Comparison of ENCODE assay signal across 11 cellular contexts in the genomic region with DNA sequence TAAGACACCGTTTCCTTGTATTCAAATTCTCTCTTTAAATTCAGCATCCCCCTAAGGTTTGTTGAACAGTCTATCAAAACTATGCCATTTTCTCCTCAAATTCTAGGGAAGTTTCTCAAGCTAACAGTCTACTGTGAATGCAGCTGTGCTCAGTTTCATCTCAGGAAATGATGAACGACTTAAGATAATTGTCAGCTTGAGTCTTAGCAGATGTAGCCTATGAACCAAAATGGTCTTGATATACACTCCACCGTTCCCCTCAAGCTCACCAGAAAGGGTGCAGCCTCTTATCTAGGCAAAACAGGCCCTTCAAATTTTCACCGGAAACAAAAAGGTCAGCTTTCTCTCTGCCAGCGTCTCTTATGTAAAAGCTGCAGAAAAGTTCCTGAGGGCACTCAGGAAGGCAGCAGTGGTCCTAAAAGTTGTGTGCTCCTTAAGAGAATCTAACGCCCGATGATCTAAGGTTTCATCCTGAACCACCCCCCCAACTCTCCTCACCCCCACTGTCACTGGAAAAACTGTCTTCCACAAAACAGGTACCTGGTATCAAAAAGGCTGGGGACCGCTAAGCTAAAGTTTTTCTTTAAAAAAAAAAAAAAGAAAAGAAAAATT. TPM values are rescaled to one million over a fixed set of nuclear protein-coding genes. Genes with fewer than 3 reads are reported as not detected.
DNase-seq lines count a peak whose midpoint lies in the region; ATAC-seq and TF ChIP-seq lines count a peak whose summit lies in the region.
"Had no signal": no experiment of that assay in that cellular context is flagged by ENCODE, and none has a peak within 500 bp of the region (broad histone marks: within the 10 kb centered on the region; RNA-seq: fewer than 3 reads in every experiment).

No MANE protein-coding gene starts in this region.

- in situ Hi-C loops in IMR-90 (cut with MboI; ENCODE audit: low sequenced_read_pairs) = no loop called here

- no peak overlapping the region for H3K56ac ChIP-seq in IMR-90 (ENCODE audit: extremely low read depth, insufficient read depth, low read length)

- no peak overlapping the region for H3K18ac ChIP-seq in IMR-90 (ENCODE audit: low read depth, low read length)

- no peak overlapping the region for H4K5ac ChIP-seq in IMR-90 (ENCODE audit: low read depth, low read length)

- H3K9ac ChIP-seq in IMR-90 (ENCODE audit: low read depth, low read length) = peak overlapping the region; percentile 38; the same call in 1 of the 2 replicates

- 65% methylated on average over 4 of the region's 8 CpGs; no CpG with 5 or more reads in 1 of the 2 experiments for WGBS in IMR-90 (ENCODE audit: extremely low coverage in 2 of 2, insufficient read length in 1 of 2), 2 experiments

- H3K27ac Mint-ChIP-seq in CD4-positive, alpha-beta memory T cell = peak overlapping the region; percentile 35 to 98 (median 82)
- H3K27ac Mint-ChIP-seq in activated CD8-positive, alpha-beta T cell treated with anti-CD3 and anti-CD28 coated beads, Interleukin-2, amount 10 ng/mL, durations not matched to agents 7 days and 5 days = peak overlapping the region; percentile 72

- TF ChIP-seq POLR2A in IMR-90 (IDR thresholded peaks at IDR 0.05; ENCODE audit: low read depth, low read length) = no peak

- peaks cover 28 to 60% (median 42%) of the 10 kb centered on the region in 4 donors for H3K4me1 Mint-ChIP-seq in CD4-positive, alpha-beta memory T cell
- peaks cover 56% of the 10 kb centered on the region for H3K4me1 Mint-ChIP-seq in activated CD8-positive, alpha-beta T cell treated with anti-CD3 and anti-CD28 coated beads, Interleukin-2, amount 10 ng/mL, durations not matched to agents 7 days and 5 days (ENCODE audit: low read depth)

- H3K9me1 ChIP-seq in IMR-90 (ENCODE audit: insufficient read depth, low read length) = no peaks in the 10 kb centered on the region; the same call in 1 of the 2 replicates

- H2AK5ac ChIP-seq in IMR-90 (ENCODE audit: low read depth, low read length) = peak overlapping the region; percentile 18; the same call in 1 of the 2 replicates

- intact Hi-C loops in CD4-positive, alpha-beta memory T cell (cut with micrococcal nuclease) = loop anchor here (1.0 to 5.0 kb wide), 2 partner anchors 9 to 1582 kb away; partner anchors contain the start of gene KAT6B
- intact Hi-C loops in IMR-90 (cut with micrococcal nuclease) = no loop called here
- intact Hi-C loops in upper lobe of right lung (cut with DNase I) = no loop called here

- no peak overlapping the region for H2BK20ac ChIP-seq in IMR-90 (ENCODE audit: low read depth, low read length)

- no peak overlapping the region for H2BK15ac ChIP-seq in IMR-90 (ENCODE audit: low read depth, low read length)

- no peak for ATAC-seq in IMR-90 (ENCODE audit: low read depth)
- ATAC-seq in activated CD8-positive, alpha-beta T cell treated with anti-CD3 and anti-CD28 coated beads, Interleukin-2, amount 10 ng/mL, durations not matched to agents 7 days and 5 days = no peak
- ATAC-seq in upper lobe of right lung = no peak

- no peak overlapping the region for H4K91ac ChIP-seq in IMR-90 (ENCODE audit: insufficient read depth, low read depth, low read length)

- peak overlapping the region in 7 of 8 donors; percentile 12 to 97 (median 57) for H3K4me3 Mint-ChIP-seq in CD4-positive, alpha-beta memory T cell
- peak overlapping the region; percentile 100 for H3K4me3 Mint-ChIP-seq in activated CD8-positive, alpha-beta T cell treated with anti-CD3 and anti-CD28 coated beads, Interleukin-2, amount 10 ng/mL, durations not matched to agents 7 days and 5 days

- H3K23ac ChIP-seq in IMR-90 (ENCODE audit: low read depth, low read length) = peak overlapping the region; percentile 81

- peaks cover 37% of the 10 kb centered on the region for H3K4me1 ChIP-seq in CD4-positive, alpha-beta memory T cell (ENCODE audit: insufficient read depth, low read length)
- H3K4me1 ChIP-seq in IMR-90 (ENCODE audit: control insufficient read depth, insufficient read depth, low read length) (peaks cover 7% of the 10 kb centered on the region), upper lobe of right lung (peaks cover 21% of the 10 kb centered on the region)

- peak overlapping the region; percentile 12 for H3K27ac ChIP-seq in CD4-positive, alpha-beta memory T cell (ENCODE audit: low read depth, low read length)
- H3K27ac ChIP-seq in IMR-90 (ENCODE audit: insufficient read depth, low read length) (no peak overlapping the region; the same call in 1 of the 2 replicates), upper lobe of right lung (no peak overlapping the region)
- H3K27ac ChIP-seq: esophagus muscularis mucosa had no signal

- CTCF ChIA-PET in CD4-positive, alpha-beta memory T cell (lab: Charles Lee; ENCODE audit: partially characterized antibody) = interaction anchor here (0.7 to 1.0 kb wide), 2 partner anchors 75 to 243 kb away, joined by 3 to 4 read pairs; no protein-coding TSS in a partner anchor
- CTCF ChIA-PET in IMR-90 (lab: Yijun Ruan, JAX) = interaction anchor here (0.6 kb wide), 1 partner anchor 319 kb away, joined by 3 read pairs; no protein-coding TSS in a partner anchor
- CTCF ChIA-PET in activated CD8-positive, alpha-beta T cell treated with anti-CD3 and anti-CD28 coated beads, Interleukin-2, amount 10 ng/mL, durations not matched to agents 7 days and 5 days (lab: Charles Lee) = interaction anchor here (0.6 to 1.5 kb wide), 3 partner anchors 11 to 641 kb away, joined by 3 to 5 read pairs (median 4); no protein-coding TSS in a partner anchor

- no peak overlapping the region for H2BK120ac ChIP-seq in IMR-90 (ENCODE audit: low read depth, low read length)

- peak overlapping the region; percentile 14 for H3K4me2 ChIP-seq in IMR-90 (ENCODE audit: low read depth, low read length)

- no TSS peak for BruUV-seq in IMR-90 (replicated peaks; lab: Mats Ljungman, UMichigan)

- no peaks in the 10 kb centered on the region for H3K9me3 Mint-ChIP-seq in CD4-positive, alpha-beta memory T cell
- no peaks in the 10 kb centered on the region for H3K9me3 Mint-ChIP-seq in activated CD8-positive, alpha-beta T cell treated with anti-CD3 and anti-CD28 coated beads, Interleukin-2, amount 10 ng/mL, durations not matched to agents 7 days and 5 days (ENCODE audit: insufficient read depth)

- TF ChIP-seq CTCF in IMR-90 (conservative IDR thresholded peaks at IDR 0.05; ENCODE audit: low read depth, low read length) (no peak), kidney epithelial cell (IDR thresholded peaks at IDR 0.05; ENCODE audit: insufficient read depth, low read length, poor library complexity, severe bottlenecking) (no peak), upper lobe of right lung (IDR thresholded peaks at IDR 0.05) (no peak)

- dilution Hi-C loops in IMR-90 (cut with HindIII; ENCODE audit: low sequenced_read_pairs, unreplicated experiment) = no loop called here

- H3K27me3 ChIP-seq in CD4-positive, alpha-beta memory T cell (ENCODE audit: insufficient read depth, low read length) = no peaks in the 10 kb centered on the region
- H3K27me3 ChIP-seq in IMR-90 (ENCODE audit: control insufficient read depth, insufficient read depth, low read length) (no peaks in the 10 kb centered on the region), kidney epithelial cell (ENCODE audit: control insufficient read depth, insufficient read depth, low read length) (no peaks in the 10 kb centered on the region), upper lobe of right lung (no peaks in the 10 kb centered on the region)
- H3K27me3 ChIP-seq: esophagus muscularis mucosa had no signal

- peak overlapping the region in 1 of 2 experiments; percentile 24; a peak in 1 of 4 replicates for H4K8ac ChIP-seq in IMR-90 (ENCODE audit: low read depth in 2 of 2, low read length in 2 of 2)

- H2AFZ ChIP-seq in IMR-90 (replicated peaks; ENCODE audit: low read length, poor library complexity) = no peak overlapping the region

- peaks cover 33% of the 10 kb centered on the region for H3K36me3 ChIP-seq in CD4-positive, alpha-beta memory T cell (ENCODE audit: insufficient read depth, low read length)
- H3K36me3 ChIP-seq in IMR-90 (ENCODE audit: control insufficient read depth, insufficient read depth, low read length) = peaks cover 19% of the 10 kb centered on the region
- H3K36me3 ChIP-seq in kidney epithelial cell (ENCODE audit: control insufficient read depth, insufficient read depth, low read length) = no peaks in the 10 kb centered on the region
- H3K36me3 ChIP-seq in upper lobe of right lung = peaks cover 68% of the 10 kb centered on the region

- no peaks in the 10 kb centered on the region for H4K20me1 ChIP-seq in IMR-90 (ENCODE audit: insufficient read depth, low read length)

- POLR2A ChIA-PET in CD4-positive, alpha-beta memory T cell (lab: Charles Lee; ENCODE audit: partially characterized antibody) = interaction anchor here (0.6 kb wide), 1 partner anchor 40 kb away, joined by 3 read pairs; no protein-coding TSS in a partner anchor
- POLR2A ChIA-PET in IMR-90 (lab: Charles Lee; ENCODE audit: unreplicated experiment) = interaction anchor here (0.6 kb wide), 1 partner anchor 149 kb away, joined by 3 read pairs; no protein-coding TSS in a partner anchor
- POLR2A ChIA-PET in activated CD8-positive, alpha-beta T cell treated with anti-CD3 and anti-CD28 coated beads, Interleukin-2, amount 10 ng/mL, durations not matched to agents 7 days and 5 days (lab: Charles Lee) = no interaction called here

- peaks cover 26 to 63% of the 10 kb centered on the region in 2 donors for H3K36me3 Mint-ChIP-seq in CD4-positive, alpha-beta memory T cell
- H3K36me3 Mint-ChIP-seq in activated CD8-positive, alpha-beta T cell treated with anti-CD3 and anti-CD28 coated beads, Interleukin-2, amount 10 ng/mL, durations not matched to agents 7 days and 5 days (ENCODE audit: low read depth) = peaks cover 77% of the 10 kb centered on the region

- no peak overlapping the region for H2AK9ac ChIP-seq in IMR-90 (replicated peaks; ENCODE audit: low read depth, low read length, poor library complexity)

- H3K79me1 ChIP-seq in IMR-90 (ENCODE audit: low read depth in 1 of 2, low read length in 2 of 2) = peaks cover 13 to 39% of the 10 kb centered on the region in 2 experiments; a peak in 3 of 4 replicates

- H3K14ac ChIP-seq in IMR-90 (replicated peaks; ENCODE audit: low read depth, low read length) = peak overlapping the region; percentile 22; the same call in 1 of the 2 replicates

- no peak for TF ChIP-seq RAD21 in IMR-90 (IDR thresholded peaks at IDR 0.05; ENCODE audit: low read length)

- DNase-seq in CD4-positive, alpha-beta memory T cell = no peak
- DNase-seq in IMR-90 (no peak), kidney epithelial cell (ENCODE audit: low read depth) (no peak), GM19240 (ENCODE audit: insufficient read length, low spot score) (no peak), upper lobe of right lung (no peak), occipital lobe (lab: John Stamatoyannopoulos, UW) (no peak)
- DNase-seq in activated CD8-positive, alpha-beta T cell treated with anti-CD3 and anti-CD28 coated beads, Interleukin-2, amount 10 ng/mL, durations not matched to agents 7 days and 5 days = no peak
- no peak for DNase-seq in effector CD4-positive, alpha-beta T cell
- DNase-seq: H7, NCI-H1694 treated with DMSO at 0.1 percent for 48 hours had no signal

- no peaks in the 10 kb centered on the region for H3K27me3 Mint-ChIP-seq in CD4-positive, alpha-beta memory T cell
- H3K27me3 Mint-ChIP-seq in activated CD8-positive, alpha-beta T cell treated with anti-CD3 and anti-CD28 coated beads, Interleukin-2, amount 10 ng/mL, durations not matched to agents 7 days and 5 days (ENCODE audit: low read depth) = no peaks in the 10 kb centered on the region

- peak overlapping the region; percentile 51 for H3K4ac ChIP-seq in IMR-90 (ENCODE audit: low read depth, low read length)

- H3K4me3 ChIP-seq in CD4-positive, alpha-beta memory T cell (ENCODE audit: low read length in 2 of 2) = no peak overlapping the region
- H3K4me3 ChIP-seq in IMR-90 (ENCODE audit: insufficient read depth, low read depth, low read length) (no peak overlapping the region), kidney epithelial cell (ENCODE audit: low read depth, low read length) (peak overlapping the region; percentile 2), upper lobe of right lung (no peak overlapping the region)

- no peaks in the 10 kb centered on the region for H3K9me3 ChIP-seq in CD4-positive, alpha-beta memory T cell (ENCODE audit: control insufficient read depth in 1 of 2, low read length in 2 of 2)
- no peaks in the 10 kb centered on the region for H3K9me3 ChIP-seq in IMR-90 (ENCODE audit: control insufficient read depth, insufficient read depth, low read length)
- no peaks in the 10 kb centered on the region for H3K9me3 ChIP-seq in upper lobe of right lung
- H3K9me3 ChIP-seq: esophagus muscularis mucosa had no signal

- H2BK5ac ChIP-seq in IMR-90 (ENCODE audit: low read depth, low read length, poor library complexity, severe bottlenecking) = no peak overlapping the region

RNA-seq across cellular contexts. Expression of gene DNAJC9, which starts 2.1 kb away (rescaled TPM):
- 10 to 100 TPM; 31.6 to 31.7 TPM for total RNA-seq in CD4-positive, alpha-beta memory T cell
- polyA plus RNA-seq in CD4-positive, alpha-beta memory T cell = 10 to 100 TPM; 31.6 to 40.1 TPM
- total RNA-seq in IMR-90 (2012; rRNA removed) (28.7 and 39.4 TPM in 2 replicates), kidney epithelial cell (40.0 and 42.2 TPM in 2 replicates), upper lobe of right lung (12.4 TPM), occipital lobe (59.7 TPM)
- 17.9 and 20.0 TPM in 2 replicates for polyA plus RNA-seq in IMR-90 (2012; rRNA removed)
- polyA plus RNA-seq in IMR-90 (2012; cell fraction: cytosol; rRNA removed) = 7.6 and 13.4 TPM in 2 replicates
- polyA plus RNA-seq in IMR-90 (2012; cell fraction: nucleus; rRNA removed; ENCODE audit: low replicate concordance) = 12.9 and 28.1 TPM in 2 replicates
- 10 to 100 TPM; 70.7 to 71.6 TPM for total RNA-seq in activated CD8-positive, alpha-beta T cell treated with anti-CD3 and anti-CD28 coated beads, Interleukin-2, amount 10 ng/mL, durations not matched to agents 7 days and 5 days

RNA-seq across cellular contexts. Expression of gene MRPS16, which starts 7.5 kb away (rescaled TPM):
- total RNA-seq in CD4-positive, alpha-beta memory T cell = 10 to 100 TPM; 44.9 to 47.1 TPM
- polyA plus RNA-seq in CD4-positive, alpha-beta memory T cell = 100 to 1,000 TPM in 1 of 2 donors, 10 to 100 TPM in 1; 96.4 to 104 TPM
- 45.3 and 66.1 TPM in 2 replicates for total RNA-seq in IMR-90 (2012; rRNA removed)
- 62.4 and 75.5 TPM in 2 replicates for polyA plus RNA-seq in IMR-90 (2012; rRNA removed)
- polyA plus RNA-seq in IMR-90 (2012; cell fraction: cytosol; rRNA removed) = 74.7 and 99.9 TPM in 2 replicates
- 27.3 and 62.8 TPM in 2 replicates for polyA plus RNA-seq in IMR-90 (2012; cell fraction: nucleus; rRNA removed; ENCODE audit: low replicate concordance)
- total RNA-seq in activated CD8-positive, alpha-beta T cell treated with anti-CD3 and anti-CD28 coated beads, Interleukin-2, amount 10 ng/mL, durations not matched to agents 7 days and 5 days = 100 to 1,000 TPM in 1 of 2 experiments, 10 to 100 TPM in 1; 97.5 to 103 TPM
- 70.5 and 71.9 TPM in 2 replicates for total RNA-seq in kidney epithelial cell
- total RNA-seq in upper lobe of right lung = 52.5 TPM
- 102 TPM for total RNA-seq in occipital lobe
